ENCODE assay signal across 17 cellular contexts in genomic region chr2:61167587-61167986, GRCh38. TPM values are rescaled to one million over a fixed set of nuclear protein-coding genes. Genes with fewer than 3 reads are reported as not detected.
DNase-seq lines count a peak whose midpoint lies in the region; ATAC-seq and TF ChIP-seq lines count a peak whose summit lies in the region.
"Had no signal": no experiment of that assay in that cellular context is flagged by ENCODE, and none has a peak within 500 bp of the region (broad histone marks: within the 10 kb centered on the region; RNA-seq: fewer than 3 reads in every experiment).

No MANE protein-coding gene starts in this region.

- no peak overlapping the region for H3K27ac ChIP-seq in esophagus muscularis mucosa (replicated peaks in 1 of 4)
- H3K27ac ChIP-seq: BLaER1 treated with 17β-estradiol and CSF1 and Interleukin-3, amounts not matched to agents 10 nM and 100 nM; HL-60 had no signal

- peaks cover 8 to 53% (median 34%) of the 10 kb centered on the region in 4 donors for H3K36me3 ChIP-seq in esophagus muscularis mucosa

- H3K36me3 Mint-ChIP-seq in activated naive CD8-positive, alpha-beta T cell treated with anti-CD3 and anti-CD28 coated beads, Interleukin-2, amount 10 ng/mL, durations not matched to agents 7 days and 5 days = peaks cover 21% of the 10 kb centered on the region
- H3K36me3 Mint-ChIP-seq in activated naive CD8-positive, alpha-beta T cell treated with anti-CD3 and anti-CD28 coated beads for 36 hours = peaks cover 20% of the 10 kb centered on the region
- peaks cover 42% of the 10 kb centered on the region for H3K36me3 Mint-ChIP-seq in dendritic cell treated with granulocyte-macrophage colony-stimulating factor and Interleukin-4, amounts not matched to agents 40 ng/mL and 50 ng/mL, for 4 days (ENCODE audit: low read depth)
- peaks cover 20% of the 10 kb centered on the region for H3K36me3 Mint-ChIP-seq in progenitor cell of endocrine pancreas (ENCODE audit: insufficient read depth)

- TF ChIP-seq CTCF in progenitor cell of endocrine pancreas (IDR thresholded peaks at IDR 0.05; ENCODE audit: unreplicated experiment) (no peak), esophagus muscularis mucosa (IDR thresholded peaks at IDR 0.05) (no peak)

- no peaks in the 10 kb centered on the region for H3K27me3 Mint-ChIP-seq in activated naive CD8-positive, alpha-beta T cell treated with anti-CD3 and anti-CD28 coated beads, Interleukin-2, amount 10 ng/mL, durations not matched to agents 7 days and 5 days
- no peaks in the 10 kb centered on the region for H3K27me3 Mint-ChIP-seq in activated naive CD8-positive, alpha-beta T cell treated with anti-CD3 and anti-CD28 coated beads for 36 hours
- no peaks in the 10 kb centered on the region for H3K27me3 Mint-ChIP-seq in dendritic cell treated with granulocyte-macrophage colony-stimulating factor and Interleukin-4, amounts not matched to agents 40 ng/mL and 50 ng/mL, for 4 days
- no peaks in the 10 kb centered on the region for H3K27me3 Mint-ChIP-seq in progenitor cell of endocrine pancreas
- H3K27me3 Mint-ChIP-seq: B cell, IgD-negative memory B cell had no signal

- H3K9me3 Mint-ChIP-seq in activated naive CD8-positive, alpha-beta T cell treated with anti-CD3 and anti-CD28 coated beads, Interleukin-2, amount 10 ng/mL, durations not matched to agents 7 days and 5 days = no peaks in the 10 kb centered on the region
- no peaks in the 10 kb centered on the region for H3K9me3 Mint-ChIP-seq in activated naive CD8-positive, alpha-beta T cell treated with anti-CD3 and anti-CD28 coated beads for 36 hours
- H3K9me3 Mint-ChIP-seq in dendritic cell treated with granulocyte-macrophage colony-stimulating factor and Interleukin-4, amounts not matched to agents 40 ng/mL and 50 ng/mL, for 4 days = no peaks in the 10 kb centered on the region
- no peaks in the 10 kb centered on the region for H3K9me3 Mint-ChIP-seq in progenitor cell of endocrine pancreas (ENCODE audit: low read depth)
- H3K9me3 Mint-ChIP-seq: CD8-positive, alpha-beta T cell; GM23338; HFFc6; IgD-negative memory B cell had no signal

- no peak for ATAC-seq in activated naive CD8-positive, alpha-beta T cell treated with anti-CD3 and anti-CD28 coated beads, Interleukin-2, amount 10 ng/mL, durations not matched to agents 7 days and 5 days (ENCODE audit: low read depth)
- ATAC-seq: CD8-positive, alpha-beta T cell; GM23338 had no signal

- H3K4me3 ChIP-seq in esophagus muscularis mucosa = no peak overlapping the region
- H3K4me3 ChIP-seq: BLaER1 treated with 17β-estradiol and CSF1 and Interleukin-3, amounts not matched to agents 10 nM and 100 nM; GM23338 had no signal

- TF ChIP-seq POLR2A in esophagus muscularis mucosa (IDR thresholded peaks at IDR 0.05; ENCODE audit: low read depth) = no peak

- DNase-seq in activated naive CD8-positive, alpha-beta T cell treated with anti-CD3 and anti-CD28 coated beads, Interleukin-2, amount 10 ng/mL, durations not matched to agents 7 days and 5 days = no peak
- DNase-seq in activated naive CD8-positive, alpha-beta T cell treated with anti-CD3 and anti-CD28 coated beads for 36 hours = no peak
- DNase-seq in NCI-H226 (peak; percentile 50), progenitor cell of endocrine pancreas (ENCODE audit: low spot score, unreplicated experiment) (no peak), esophagus muscularis mucosa (ENCODE audit: extremely low spot score) (no peak), middle frontal gyrus (ENCODE audit: extremely low spot score, low spot score) (no peak)
- DNase-seq: Calu3; CD8-positive, alpha-beta T cell; GDM1; HCEC 1CT; HFFc6 had no signal

- POLR2A ChIA-PET in activated naive CD8-positive, alpha-beta T cell treated with anti-CD3 and anti-CD28 coated beads, Interleukin-2, amount 10 ng/mL, durations not matched to agents 7 days and 5 days (lab: Charles Lee) = interaction anchor here (0.6 to 1.3 kb wide), 2 partner anchors 9 to 148 kb away, joined by 3 to 7 read pairs; no protein-coding TSS in a partner anchor

- 89% methylated on average over 10 of the region's 10 CpGs for WGBS in esophagus muscularis mucosa

- H3K27ac Mint-ChIP-seq in activated naive CD8-positive, alpha-beta T cell treated with anti-CD3 and anti-CD28 coated beads, Interleukin-2, amount 10 ng/mL, durations not matched to agents 7 days and 5 days = peak overlapping the region; percentile 10
- H3K27ac Mint-ChIP-seq in activated naive CD8-positive, alpha-beta T cell treated with anti-CD3 and anti-CD28 coated beads for 36 hours = no peak overlapping the region
- H3K27ac Mint-ChIP-seq in dendritic cell treated with granulocyte-macrophage colony-stimulating factor and Interleukin-4, amounts not matched to agents 40 ng/mL and 50 ng/mL, for 4 days = peak overlapping the region; percentile 9
- H3K27ac Mint-ChIP-seq in progenitor cell of endocrine pancreas = no peak overlapping the region
- H3K27ac Mint-ChIP-seq: B cell; CD8-positive, alpha-beta T cell; GM23338; HFFc6; IgD-negative memory B cell had no signal

- H3K27me3 ChIP-seq in esophagus muscularis mucosa = no peaks in the 10 kb centered on the region
- H3K27me3 ChIP-seq: BLaER1 treated with 17β-estradiol and CSF1 and Interleukin-3, amounts not matched to agents 10 nM and 100 nM had no signal

- H3K4me3 Mint-ChIP-seq in activated naive CD8-positive, alpha-beta T cell treated with anti-CD3 and anti-CD28 coated beads, Interleukin-2, amount 10 ng/mL, durations not matched to agents 7 days and 5 days = no peak overlapping the region
- H3K4me3 Mint-ChIP-seq in activated naive CD8-positive, alpha-beta T cell treated with anti-CD3 and anti-CD28 coated beads for 36 hours = no peak overlapping the region
- H3K4me3 Mint-ChIP-seq in dendritic cell treated with granulocyte-macrophage colony-stimulating factor and Interleukin-4, amounts not matched to agents 40 ng/mL and 50 ng/mL, for 4 days = no peak overlapping the region
- no peak overlapping the region for H3K4me3 Mint-ChIP-seq in progenitor cell of endocrine pancreas (ENCODE audit: low read depth)
- H3K4me3 Mint-ChIP-seq: B cell; CD8-positive, alpha-beta T cell; GM23338; HFFc6; IgD-negative memory B cell had no signal

- H3K9me3 ChIP-seq in esophagus muscularis mucosa = no peaks in the 10 kb centered on the region
- H3K9me3 ChIP-seq: BLaER1 treated with 17β-estradiol and CSF1 and Interleukin-3, amounts not matched to agents 10 nM and 100 nM had no signal

- intact Hi-C loops in dendritic cell treated with granulocyte-macrophage colony-stimulating factor and Interleukin-4, amounts not matched to agents 40 ng/mL and 50 ng/mL, for 4 days (cut with micrococcal nuclease) = no loop called here
- intact Hi-C loops in esophagus muscularis mucosa (cut with DNase I) = no loop called here

- H3K4me1 Mint-ChIP-seq in activated naive CD8-positive, alpha-beta T cell treated with anti-CD3 and anti-CD28 coated beads, Interleukin-2, amount 10 ng/mL, durations not matched to agents 7 days and 5 days = peaks cover 7% of the 10 kb centered on the region
- H3K4me1 Mint-ChIP-seq in activated naive CD8-positive, alpha-beta T cell treated with anti-CD3 and anti-CD28 coated beads for 36 hours = no peaks in the 10 kb centered on the region
- H3K4me1 Mint-ChIP-seq in dendritic cell treated with granulocyte-macrophage colony-stimulating factor and Interleukin-4, amounts not matched to agents 40 ng/mL and 50 ng/mL, for 4 days (ENCODE audit: low read depth) = peaks cover 43% of the 10 kb centered on the region
- no peaks in the 10 kb centered on the region for H3K4me1 Mint-ChIP-seq in progenitor cell of endocrine pancreas (ENCODE audit: low read depth)
- H3K4me1 Mint-ChIP-seq: B cell, GM23338 had no signal

- no peak for TF ChIP-seq EP300 in esophagus muscularis mucosa (IDR thresholded peaks at IDR 0.05)

- no peaks in the 10 kb centered on the region for H3K4me1 ChIP-seq in esophagus muscularis mucosa

RNA-seq across cellular contexts. Expression of gene C2orf74, which starts 5.6 kb away (rescaled TPM):
- total RNA-seq in activated naive CD8-positive, alpha-beta T cell treated with anti-CD3 and anti-CD28 coated beads, Interleukin-2, amount 10 ng/mL, durations not matched to agents 7 days and 5 days = 10 to 100 TPM in 1 of 2 experiments, 1 to 10 TPM in 1; 7.6 to 16.1 TPM
- 10 to 100 TPM; 11.7 to 12.6 TPM for total RNA-seq in activated naive CD8-positive, alpha-beta T cell treated with anti-CD3 and anti-CD28 coated beads for 36 hours
- total RNA-seq in progenitor cell of endocrine pancreas (10.0 and 13.6 TPM in 2 replicates), esophagus muscularis mucosa (10 to 100 TPM; 18.7 to 43.2 (median 33.2) TPM)

Comparison
In these comparisons a context has a peak if more than half of its experiments do, and no peak if none do; other contexts are left out.
1. H3K27ac Mint-ChIP-seq: peak in activated naive CD8-positive, alpha-beta T cell treated with anti-CD3 and anti-CD28 coated beads, Interleukin-2, amount 10 ng/mL, durations not matched to agents 7 days and 5 days (single experiment) and dendritic cell treated with granulocyte-macrophage colony-stimulating factor and Interleukin-4, amounts not matched to agents 40 ng/mL and 50 ng/mL, for 4 days (single experiment); none in activated naive CD8-positive, alpha-beta T cell treated with anti-CD3 and anti-CD28 coated beads for 36 hours (single experiment) and progenitor cell of endocrine pancreas (single experiment).